In the genomic region with DNA sequence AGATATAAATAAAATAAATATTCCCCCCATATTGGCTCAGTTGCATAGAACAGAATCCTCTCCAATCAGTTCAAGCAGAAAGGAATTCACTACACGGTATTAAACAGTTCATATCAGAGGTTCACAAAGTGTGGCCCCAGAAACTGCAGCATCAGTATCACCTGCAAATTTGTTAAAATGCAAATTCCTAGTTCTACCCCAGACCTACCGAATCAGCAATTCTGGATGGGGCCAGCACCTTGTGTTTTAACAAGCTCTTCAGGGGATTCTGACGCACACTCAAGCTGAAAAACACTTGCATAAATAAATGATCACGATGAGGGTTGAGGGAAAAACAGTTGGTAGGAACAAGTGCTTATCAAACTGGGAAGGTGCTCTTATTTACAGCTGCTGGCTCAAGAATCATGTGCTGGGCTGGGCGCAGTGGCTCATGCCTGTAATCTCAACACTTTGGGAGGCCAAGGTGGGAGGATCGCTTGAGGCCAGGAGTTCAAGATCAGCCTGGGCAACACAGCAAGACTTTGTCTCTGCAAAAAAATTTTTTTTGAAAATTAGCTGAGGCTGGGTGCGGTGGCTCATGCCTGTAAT, we compare ENCODE assay signal across 18 cellular contexts. TPM values are rescaled to one million over a fixed set of nuclear protein-coding genes. Genes with fewer than 3 reads are reported as not detected.
A peak's percentile ranks its signal among the peaks of the same experiment; 100 is the strongest.
DNase-seq lines count a peak whose midpoint lies in the region; ATAC-seq, FAIRE-seq and TF ChIP-seq lines count a peak whose summit lies in the region.
"Had no signal": no experiment of that assay in that cellular context is flagged by ENCODE, and none has a peak within 500 bp of the region (broad histone marks: within the 10 kb centered on the region; RNA-seq: fewer than 3 reads in every experiment).

No MANE protein-coding gene starts in this region.

- TF ChIP-seq POLR2A in A549 (IDR thresholded peaks at IDR 0.05; ENCODE audit: low read length) (no peak), K562 (conservative IDR thresholded peaks at IDR 0.05) (no peak)

- no peak for TF ChIP-seq EP300 in A549 (IDR thresholded peaks at IDR 0.05)
- TF ChIP-seq EP300 in K562 (IDR thresholded peaks at IDR 0.05; ENCODE audit: low read length) = no peak

- H3K4me2 ChIP-seq in A549 = no peak overlapping the region
- no peak overlapping the region for H3K4me2 ChIP-seq in GM23338
- H3K4me2 ChIP-seq in K562 (ENCODE audit: insufficient read depth, low read length) = no peak overlapping the region

- no peak for DNase-seq in A549 (ENCODE audit: low read depth in 1 of 2, low spot score in 1 of 2)
- DNase-seq in GM23338 (ENCODE audit: low spot score) = no peak
- peak; percentile 52 for DNase-seq in RPMI8226
- DNase-seq in K562 (ENCODE audit: extremely low read depth in 1 of 4, low spot score in 3 of 4) = no peak
- no peak for DNase-seq in activated CD8-positive, alpha-beta memory T cell treated with anti-CD3 and anti-CD28 coated beads, Interleukin-2, amount 10 ng/mL, durations not matched to agents 7 days and 5 days
- no peak for DNase-seq in midbrain (lab: John Stamatoyannopoulos, UW)
- DNase-seq: BE2C; CD4-positive, alpha-beta memory T cell; DMS79; EL; HCEC 1CT; HFFc6 had no signal

- TF ChIP-seq RAD21 in A549 (conservative IDR thresholded peaks at IDR 0.05 in 1 of 2, IDR thresholded peaks at IDR 0.05 in 1 of 2) (no peak), K562 (CRISPR knock-in tag; conservative IDR thresholded peaks at IDR 0.05 in 1 of 2, IDR thresholded peaks at IDR 0.05 in 1 of 2) (no peak)

- no peaks in the 10 kb centered on the region for H3K9me1 ChIP-seq in K562 (ENCODE audit: control insufficient read depth, insufficient read depth, low read length)

- H2AFZ ChIP-seq in GM23338 (no peak overlapping the region), K562 (ENCODE audit: low read depth, low read length) (no peak overlapping the region)

- peaks cover 42% of the 10 kb centered on the region for H4K20me1 ChIP-seq in GM23338 (replicated peaks; ENCODE audit: insufficient read depth)
- H4K20me1 ChIP-seq in K562 (replicated peaks; ENCODE audit: control insufficient read depth, insufficient read depth, low read length) = no peaks in the 10 kb centered on the region

- CTCF ChIA-PET in A549 (lab: Yijun Ruan, JAX) (interaction anchor here (1.0 to 1.9 kb wide), 5 partner anchors 10 to 70 kb away, joined by 3 to 5 read pairs (median 3); partner anchors contain the start of gene UCN), K562 (lab: Yijun Ruan, JAX; ENCODE audit: low intra/inter-chr PET ratio) (no interaction called here)
- CTCF ChIA-PET in activated CD8-positive, alpha-beta memory T cell treated with anti-CD3 and anti-CD28 coated beads, Interleukin-2, amount 10 ng/mL, durations not matched to agents 7 days and 5 days (lab: Charles Lee) = interaction anchor here (1.1 kb wide), 1 partner anchor 333 kb away, joined by 6 read pairs; no protein-coding TSS in a partner anchor

- H3K36me3 ChIP-seq in GM23338 (ENCODE audit: insufficient read depth) (peaks cover 7% of the 10 kb centered on the region; the same call in 1 of the 2 replicates), K562 (ENCODE audit: control insufficient read depth, insufficient read depth, low read length) (peaks cover 18% of the 10 kb centered on the region; the same call in 2 of the 3 replicates)

- no peaks in the 10 kb centered on the region for H3K9me2 ChIP-seq in GM23338 (ENCODE audit: insufficient read depth)

- TF ChIP-seq CTCF in A549 (IDR thresholded peaks at IDR 0.05) (no peak), GM23338 (conservative IDR thresholded peaks at IDR 0.05; ENCODE audit: low read depth in 2 of 2) (no peak), K562 (IDR thresholded peaks at IDR 0.05 in 2 of 3, conservative IDR thresholded peaks at IDR 0.05 in 1 of 3; ENCODE audit: insufficient read depth in 2 of 3, low read depth in 1 of 3, low read length in 3 of 3) (no peak)

- H3K27me3 ChIP-seq in GM23338 (ENCODE audit: insufficient read depth) (no peaks in the 10 kb centered on the region), K562 (ENCODE audit: control insufficient read depth in 2 of 2, insufficient read depth in 2 of 2, low read length in 2 of 2) (no peaks in the 10 kb centered on the region)
- H3K27me3 ChIP-seq: BE2C had no signal

- peak overlapping the region; percentile 48; the same call in 1 of the 2 replicates for H3K27ac Mint-ChIP-seq in GM23338
- no peak overlapping the region for H3K27ac Mint-ChIP-seq in activated CD8-positive, alpha-beta memory T cell treated with anti-CD3 and anti-CD28 coated beads, Interleukin-2, amount 10 ng/mL, durations not matched to agents 7 days and 5 days
- H3K27ac Mint-ChIP-seq: HFFc6 had no signal

- H3K27me3 Mint-ChIP-seq in GM23338 (ENCODE audit: insufficient read depth, low read depth, poor library complexity) = peaks cover 2% of the 10 kb centered on the region
- no peaks in the 10 kb centered on the region for H3K27me3 Mint-ChIP-seq in activated CD8-positive, alpha-beta memory T cell treated with anti-CD3 and anti-CD28 coated beads, Interleukin-2, amount 10 ng/mL, durations not matched to agents 7 days and 5 days
- H3K27me3 Mint-ChIP-seq: CD4-positive, alpha-beta memory T cell; IgD-negative memory B cell had no signal

- H3K9me3 Mint-ChIP-seq in GM23338 = no peaks in the 10 kb centered on the region
- H3K9me3 Mint-ChIP-seq in activated CD8-positive, alpha-beta memory T cell treated with anti-CD3 and anti-CD28 coated beads, Interleukin-2, amount 10 ng/mL, durations not matched to agents 7 days and 5 days (ENCODE audit: low read depth) = no peaks in the 10 kb centered on the region
- H3K9me3 Mint-ChIP-seq: CD4-positive, alpha-beta memory T cell; HFFc6; IgD-negative memory B cell had no signal

- H3K4me3 ChIP-seq in A549 = no peak overlapping the region
- H3K4me3 ChIP-seq in GM23338 = no peak overlapping the region
- no peak overlapping the region for H3K4me3 ChIP-seq in K562

- H3K27ac ChIP-seq in A549 (no peak overlapping the region), GM23338 (ENCODE audit: low read depth) (peak overlapping the region; percentile 19; the same call in 1 of the 2 replicates), K562 (ENCODE audit: extremely low read depth, low read depth, low read length) (no peak overlapping the region)
- H3K27ac ChIP-seq: C4-2B had no signal

- ATAC-seq in A549 (no peak), GM23338 (no peak), K562 (no peak), GM21786 (IDR thresholded peaks at IDR 0.05; ENCODE audit: unreplicated experiment) (no peak)
- ATAC-seq in activated CD8-positive, alpha-beta memory T cell treated with anti-CD3 and anti-CD28 coated beads, Interleukin-2, amount 10 ng/mL, durations not matched to agents 7 days and 5 days = no peak

- POLR2A ChIA-PET in A549 (lab: Yijun Ruan, JAX) = no interaction called here
- POLR2A ChIA-PET in K562 (lab: Yijun Ruan, JAX) = interaction anchor here (0.6 to 1.7 kb wide), 4 partner anchors 13 to 144 kb away, joined by 3 to 9 read pairs (median 4); no protein-coding TSS in a partner anchor

- H3K79me2 ChIP-seq in GM23338 (replicated peaks; ENCODE audit: insufficient read depth) (peaks cover 100% of the 10 kb centered on the region), K562 (ENCODE audit: control insufficient read depth, insufficient read depth, low read length) (peaks cover 91% of the 10 kb centered on the region)

- intact Hi-C loops in K562 (cut with micrococcal nuclease) = no loop called here

- in situ Hi-C loops in K562 (cut with MboI) = no loop called here

- H3K9me3 ChIP-seq in A549 = no peaks in the 10 kb centered on the region
- no peaks in the 10 kb centered on the region for H3K9me3 ChIP-seq in K562 (replicated peaks; ENCODE audit: control insufficient read depth, insufficient read depth, low read depth, low read length)
- H3K9me3 ChIP-seq: BE2C had no signal

- FAIRE-seq in A549 (lab: Jason Lieb, UNC) = no peak
- no peak for FAIRE-seq in K562 (lab: Jason Lieb, UNC)
- FAIRE-seq: A204.1, G401.6, GM12891 had no signal

- H3K9ac ChIP-seq in K562 (ENCODE audit: insufficient read depth in 1 of 2, low read depth in 2 of 2, low read length in 2 of 2) = no peak overlapping the region; a peak in 1 of 4 replicates

- H3F3A ChIP-seq in GM23338 (replicated peaks; ENCODE audit: low read depth) = peaks cover 4% of the 10 kb centered on the region; the same call in 1 of the 2 replicates

- no peak overlapping the region for H3K4me3 Mint-ChIP-seq in GM23338
- no peak overlapping the region for H3K4me3 Mint-ChIP-seq in activated CD8-positive, alpha-beta memory T cell treated with anti-CD3 and anti-CD28 coated beads, Interleukin-2, amount 10 ng/mL, durations not matched to agents 7 days and 5 days
- H3K4me3 Mint-ChIP-seq: HFFc6, IgD-negative memory B cell had no signal

- H3K4me1 Mint-ChIP-seq in GM23338 = peaks cover 25% of the 10 kb centered on the region
- H3K4me1 Mint-ChIP-seq in activated CD8-positive, alpha-beta memory T cell treated with anti-CD3 and anti-CD28 coated beads, Interleukin-2, amount 10 ng/mL, durations not matched to agents 7 days and 5 days = peaks cover 29% of the 10 kb centered on the region

- H3K4me1 ChIP-seq in A549 (peaks cover 17% of the 10 kb centered on the region), GM23338 (ENCODE audit: insufficient read depth) (peaks cover 36% of the 10 kb centered on the region), K562 (replicated peaks in 1 of 2; ENCODE audit: control insufficient read depth in 2 of 2, insufficient read depth in 2 of 2, low read length in 2 of 2) (peaks cover 8 to 12% of the 10 kb centered on the region in 2 experiments; a peak in 4 of 5 replicates)
- H3K4me1 ChIP-seq: BE2C had no signal

- BruUV-seq in K562 (replicated peaks; lab: Mats Ljungman, UMichigan) = no TSS peak

- H3K36me3 Mint-ChIP-seq in GM23338 (ENCODE audit: low read depth) = peaks cover 21% of the 10 kb centered on the region
- H3K36me3 Mint-ChIP-seq in activated CD8-positive, alpha-beta memory T cell treated with anti-CD3 and anti-CD28 coated beads, Interleukin-2, amount 10 ng/mL, durations not matched to agents 7 days and 5 days = peaks cover 12% of the 10 kb centered on the region

- 86% methylated on average over 7 of the region's 7 CpGs for WGBS in A549 (ENCODE audit: missing lambda C conversion rate)
- 69% methylated on average over 7 of the region's 7 CpGs for WGBS in K562 (ENCODE audit: insufficient coverage, low coverage, missing lambda C conversion rate)

RNA-seq across cellular contexts. Expression of gene GTF3C2, which starts 6.4 kb away (rescaled TPM):
- polyA plus RNA-seq in A549 (2011; rRNA removed) = 101 and 130 TPM in 2 replicates
- 77.7 and 97.8 TPM in 2 replicates for polyA plus RNA-seq in A549 (2012; cell fraction: cytosol; rRNA removed)
- 154 and 161 TPM in 2 replicates for polyA plus RNA-seq in A549 (2012; cell fraction: nucleus; rRNA removed)
- polyA plus RNA-seq in A549 (2017; fragmentation: RNase III; extraction: RNeasy Plus Mini Kit Qiagen cat#74134 plus additional on column Dnase treatment) = 69.2 to 78.2 TPM (median 75.4 TPM) in 3 replicates
- polyA minus RNA-seq in A549 (2011; rRNA and poly(A)+ RNA removed) = 100 and 126 TPM in 2 replicates
- total RNA-seq in GM23338 (2014; rRNA removed; shearing (Covaris generic)) = 110 and 118 TPM in 2 replicates
- polyA plus RNA-seq in GM23338 (2016; fragmentation: Nextera tagmentation; extraction: Ambion mirVana) = 69.1 and 81.7 TPM in 2 replicates
- 217 and 308 TPM in 2 replicates for total RNA-seq in K562 (2011; cell fraction: chromatin; rRNA removed; ENCODE audit: low replicate concordance)
- 145 and 163 TPM in 2 replicates for total RNA-seq in K562 (2011; cell fraction: nucleolus; rRNA removed)
- total RNA-seq in K562 (2011; cell fraction: nucleoplasm; rRNA removed) = 162 and 165 TPM in 2 replicates
- 38.6 and 64.7 TPM in 2 replicates for total RNA-seq in K562 (2014; rRNA removed)
- 49.2 and 51.3 TPM in 2 replicates for total RNA-seq in K562 (2014; rRNA removed; fragmentation: Illumina TruSeq; extraction: Trizol)
- 53.0 and 57.9 TPM in 2 replicates for total RNA-seq in K562 (2015; rRNA removed; fragmentation: Illumina TruSeq; extraction: Trizol)
- 70.0 and 85.2 TPM in 2 replicates for total RNA-seq in K562 (2021)
- 96.6 and 116 TPM in 2 replicates for polyA plus RNA-seq in K562 (2011; rRNA removed)
- polyA plus RNA-seq in K562 (2011; cell fraction: cytosol; rRNA removed) = 91.3 and 92.7 TPM in 2 replicates
- 240 and 356 TPM in 2 replicates for polyA plus RNA-seq in K562 (2011; cell fraction: nucleus; rRNA removed)
- 61.2 and 64.8 TPM in 2 replicates for polyA plus RNA-seq in K562 (2012)
- polyA plus RNA-seq in K562 (2014; fragmentation: Illumina TruSeq; extraction: Trizol) = 84.4 and 96.8 TPM in 2 replicates
- polyA plus RNA-seq in K562 (2014; fragmentation: Nextera tagmentation; extraction: Ambion mirVana) = 10 to 100 TPM; 35.5 to 40.2 TPM
- polyA plus RNA-seq in K562 (2014; rRNA removed) = 62.4 and 65.8 TPM in 2 replicates
- 62.6 and 74.7 TPM in 2 replicates for polyA minus RNA-seq in K562 (2011; rRNA and poly(A)+ RNA removed)
- 33.3 and 43.0 TPM in 2 replicates for polyA minus RNA-seq in K562 (2011; cell fraction: cytosol; rRNA and poly(A)+ RNA removed)
- 40.9 and 68.3 TPM in 2 replicates for polyA minus RNA-seq in K562 (2011; cell fraction: nucleus; rRNA and poly(A)+ RNA removed)
- 10 to 100 TPM; 54.6 to 67.6 TPM for total RNA-seq in activated CD8-positive, alpha-beta memory T cell treated with anti-CD3 and anti-CD28 coated beads, Interleukin-2, amount 10 ng/mL, durations not matched to agents 7 days and 5 days

RNA-seq across cellular contexts. Expression of gene EIF2B4, which starts 19.9 kb away (rescaled TPM):
- polyA plus RNA-seq in A549 (2011; rRNA removed) (62.8 and 90.3 TPM in 2 replicates), A549 (2017; fragmentation: RNase III; extraction: RNeasy Plus Mini Kit Qiagen cat#74134 plus additional on column Dnase treatment) (73.5 to 75.8 TPM (median 74.5 TPM) in 3 replicates), GM23338 (2016; fragmentation: Nextera tagmentation; extraction: Ambion mirVana) (64.0 and 64.4 TPM in 2 replicates), K562 (2011; rRNA removed) (53.1 and 64.8 TPM in 2 replicates), K562 (2014; fragmentation: Illumina TruSeq; extraction: Trizol) (68.0 and 80.3 TPM in 2 replicates), K562 (2014; fragmentation: Nextera tagmentation; extraction: Ambion mirVana) (10 to 100 TPM; 29.7 to 48.6 TPM), K562 (2014; rRNA removed) (58.9 and 60.8 TPM in 2 replicates)
- polyA plus RNA-seq in A549 (2012; cell fraction: cytosol; rRNA removed) = 55.2 and 60.3 TPM in 2 replicates
- 84.3 and 131 TPM in 2 replicates for polyA plus RNA-seq in A549 (2012; cell fraction: nucleus; rRNA removed)
- polyA minus RNA-seq in A549 (2011; rRNA and poly(A)+ RNA removed) = 72.8 and 84.0 TPM in 2 replicates
- 43.9 and 51.4 TPM in 2 replicates for total RNA-seq in GM23338 (2014; rRNA removed; shearing (Covaris generic))
- total RNA-seq in K562 (2011; cell fraction: chromatin; rRNA removed; ENCODE audit: low replicate concordance) = 108 and 141 TPM in 2 replicates
- total RNA-seq in K562 (2011; cell fraction: nucleolus; rRNA removed) = 58.2 and 64.9 TPM in 2 replicates
- total RNA-seq in K562 (2011; cell fraction: nucleoplasm; rRNA removed) = 81.0 and 82.5 TPM in 2 replicates
- total RNA-seq in K562 (2014; rRNA removed) (63.6 and 66.0 TPM in 2 replicates), K562 (2014; rRNA removed; fragmentation: Illumina TruSeq; extraction: Trizol) (43.3 and 45.4 TPM in 2 replicates), K562 (2015; rRNA removed; fragmentation: Illumina TruSeq; extraction: Trizol) (45.3 and 46.8 TPM in 2 replicates), K562 (2021) (57.0 and 66.6 TPM in 2 replicates)
- 57.9 and 64.5 TPM in 2 replicates for polyA plus RNA-seq in K562 (2011; cell fraction: cytosol; rRNA removed)
- polyA plus RNA-seq in K562 (2011; cell fraction: nucleus; rRNA removed) = 175 and 198 TPM in 2 replicates
- polyA plus RNA-seq in K562 (2012) = 64.3 and 82.9 TPM in 2 replicates
- polyA minus RNA-seq in K562 (2011; rRNA and poly(A)+ RNA removed) = 68.8 and 94.7 TPM in 2 replicates
- 19.7 and 35.4 TPM in 2 replicates for polyA minus RNA-seq in K562 (2011; cell fraction: cytosol; rRNA and poly(A)+ RNA removed)
- 24.2 and 39.8 TPM in 2 replicates for polyA minus RNA-seq in K562 (2011; cell fraction: nucleus; rRNA and poly(A)+ RNA removed)
- 10 to 100 TPM; 38.6 to 43.1 TPM for total RNA-seq in activated CD8-positive, alpha-beta memory T cell treated with anti-CD3 and anti-CD28 coated beads, Interleukin-2, amount 10 ng/mL, durations not matched to agents 7 days and 5 days

RNA-seq across cellular contexts. Expression of gene SNX17, which starts 20.2 kb away (rescaled TPM):
- polyA plus RNA-seq in A549 (2011; rRNA removed) (141 and 158 TPM in 2 replicates), A549 (2017; fragmentation: RNase III; extraction: RNeasy Plus Mini Kit Qiagen cat#74134 plus additional on column Dnase treatment) (150 to 166 TPM (median 154 TPM) in 3 replicates), GM23338 (2016; fragmentation: Nextera tagmentation; extraction: Ambion mirVana) (32.6 and 34.0 TPM in 2 replicates), K562 (2011; rRNA removed) (45.8 and 57.3 TPM in 2 replicates), K562 (2014; fragmentation: Illumina TruSeq; extraction: Trizol) (44.2 and 57.6 TPM in 2 replicates), K562 (2014; fragmentation: Nextera tagmentation; extraction: Ambion mirVana) (1 to 10 TPM; 3.0 to 7.5 TPM), K562 (2014; rRNA removed) (58.7 and 60.2 TPM in 2 replicates)
- polyA plus RNA-seq in A549 (2012; cell fraction: cytosol; rRNA removed) = 137 and 149 TPM in 2 replicates
- 150 and 155 TPM in 2 replicates for polyA plus RNA-seq in A549 (2012; cell fraction: nucleus; rRNA removed)
- polyA minus RNA-seq in A549 (2011; rRNA and poly(A)+ RNA removed) = 117 and 132 TPM in 2 replicates
- total RNA-seq in GM23338 (2014; rRNA removed; shearing (Covaris generic)) = 58.0 and 66.2 TPM in 2 replicates
- 127 and 249 TPM in 2 replicates for total RNA-seq in K562 (2011; cell fraction: chromatin; rRNA removed; ENCODE audit: low replicate concordance)
- 127 and 149 TPM in 2 replicates for total RNA-seq in K562 (2011; cell fraction: nucleolus; rRNA removed)
- 132 and 134 TPM in 2 replicates for total RNA-seq in K562 (2011; cell fraction: nucleoplasm; rRNA removed)
- total RNA-seq in K562 (2014; rRNA removed) (61.7 and 80.4 TPM in 2 replicates), K562 (2014; rRNA removed; fragmentation: Illumina TruSeq; extraction: Trizol) (44.1 and 45.3 TPM in 2 replicates), K562 (2015; rRNA removed; fragmentation: Illumina TruSeq; extraction: Trizol) (53.2 and 54.6 TPM in 2 replicates), K562 (2021) (72.5 and 75.7 TPM in 2 replicates)
- 65.9 and 86.7 TPM in 2 replicates for polyA plus RNA-seq in K562 (2011; cell fraction: cytosol; rRNA removed)
- 129 and 142 TPM in 2 replicates for polyA plus RNA-seq in K562 (2011; cell fraction: nucleus; rRNA removed)
- polyA plus RNA-seq in K562 (2012) = 64.3 and 80.0 TPM in 2 replicates
- 62.0 and 62.2 TPM in 2 replicates for polyA minus RNA-seq in K562 (2011; rRNA and poly(A)+ RNA removed)
- polyA minus RNA-seq in K562 (2011; cell fraction: cytosol; rRNA and poly(A)+ RNA removed) = 33.1 and 37.9 TPM in 2 replicates
- 67.2 and 89.5 TPM in 2 replicates for polyA minus RNA-seq in K562 (2011; cell fraction: nucleus; rRNA and poly(A)+ RNA removed)
- total RNA-seq in activated CD8-positive, alpha-beta memory T cell treated with anti-CD3 and anti-CD28 coated beads, Interleukin-2, amount 10 ng/mL, durations not matched to agents 7 days and 5 days = 100 to 1,000 TPM; 101 to 125 TPM

RNA-seq across cellular contexts. Expression of gene MPV17, which starts 27.3 kb away (rescaled TPM):
- polyA plus RNA-seq in A549 (2011; rRNA removed) (130 and 157 TPM in 2 replicates), A549 (2017; fragmentation: RNase III; extraction: RNeasy Plus Mini Kit Qiagen cat#74134 plus additional on column Dnase treatment) (61.4 to 70.5 TPM (median 67.7 TPM) in 3 replicates), GM23338 (2016; fragmentation: Nextera tagmentation; extraction: Ambion mirVana) (93.1 and 94.2 TPM in 2 replicates), K562 (2011; rRNA removed) (140 and 144 TPM in 2 replicates), K562 (2014; fragmentation: Illumina TruSeq; extraction: Trizol) (107 and 134 TPM in 2 replicates), K562 (2014; fragmentation: Nextera tagmentation; extraction: Ambion mirVana) (10 to 100 TPM; 69.8 to 81.8 TPM), K562 (2014; rRNA removed) (65.3 and 67.2 TPM in 2 replicates)
- polyA plus RNA-seq in A549 (2012; cell fraction: cytosol; rRNA removed) = 133 and 139 TPM in 2 replicates
- polyA plus RNA-seq in A549 (2012; cell fraction: nucleus; rRNA removed) = 126 and 187 TPM in 2 replicates
- 164 and 218 TPM in 2 replicates for polyA minus RNA-seq in A549 (2011; rRNA and poly(A)+ RNA removed)
- total RNA-seq in GM23338 (2014; rRNA removed; shearing (Covaris generic)) = 52.5 and 68.9 TPM in 2 replicates
- total RNA-seq in K562 (2011; cell fraction: chromatin; rRNA removed; ENCODE audit: low replicate concordance) = 288 and 498 TPM in 2 replicates
- total RNA-seq in K562 (2011; cell fraction: nucleolus; rRNA removed) = 229 and 251 TPM in 2 replicates
- 296 and 427 TPM in 2 replicates for total RNA-seq in K562 (2011; cell fraction: nucleoplasm; rRNA removed)
- total RNA-seq in K562 (2014; rRNA removed) (54.7 and 74.5 TPM in 2 replicates), K562 (2014; rRNA removed; fragmentation: Illumina TruSeq; extraction: Trizol) (60.4 and 69.2 TPM in 2 replicates), K562 (2015; rRNA removed; fragmentation: Illumina TruSeq; extraction: Trizol) (70.2 and 70.9 TPM in 2 replicates), K562 (2021) (66.8 and 71.2 TPM in 2 replicates)
- polyA plus RNA-seq in K562 (2011; cell fraction: cytosol; rRNA removed) = 190 and 249 TPM in 2 replicates
- polyA plus RNA-seq in K562 (2011; cell fraction: nucleus; rRNA removed) = 280 and 330 TPM in 2 replicates
- 99.4 and 107 TPM in 2 replicates for polyA plus RNA-seq in K562 (2012)
- 141 and 162 TPM in 2 replicates for polyA minus RNA-seq in K562 (2011; rRNA and poly(A)+ RNA removed)
- 56.1 and 78.0 TPM in 2 replicates for polyA minus RNA-seq in K562 (2011; cell fraction: cytosol; rRNA and poly(A)+ RNA removed)
- 58.2 and 79.0 TPM in 2 replicates for polyA minus RNA-seq in K562 (2011; cell fraction: nucleus; rRNA and poly(A)+ RNA removed)
- 10 to 100 TPM; 87.4 to 97.6 TPM for total RNA-seq in activated CD8-positive, alpha-beta memory T cell treated with anti-CD3 and anti-CD28 coated beads, Interleukin-2, amount 10 ng/mL, durations not matched to agents 7 days and 5 days

RNA-seq across cellular contexts. Expression of gene ZNF513, which starts 30.3 kb away (rescaled TPM):
- 9.9 and 10.8 TPM in 2 replicates for polyA plus RNA-seq in A549 (2011; rRNA removed)
- 17.4 and 22.5 TPM in 2 replicates for polyA plus RNA-seq in A549 (2012; cell fraction: cytosol; rRNA removed)
- 45.0 and 49.8 TPM in 2 replicates for polyA plus RNA-seq in A549 (2012; cell fraction: nucleus; rRNA removed)
- 13.1 to 22.7 TPM (median 22.1 TPM) in 3 replicates for polyA plus RNA-seq in A549 (2017; fragmentation: RNase III; extraction: RNeasy Plus Mini Kit Qiagen cat#74134 plus additional on column Dnase treatment)
- 12.3 and 13.8 TPM in 2 replicates for polyA minus RNA-seq in A549 (2011; rRNA and poly(A)+ RNA removed)
- total RNA-seq in GM23338 (2014; rRNA removed; shearing (Covaris generic)) = 13.2 and 13.4 TPM in 2 replicates
- polyA plus RNA-seq in GM23338 (2016; fragmentation: Nextera tagmentation; extraction: Ambion mirVana) = 10.4 and 11.3 TPM in 2 replicates
- 4.9 and 15.7 TPM in 2 replicates for total RNA-seq in K562 (2011; cell fraction: chromatin; rRNA removed; ENCODE audit: low replicate concordance)
- 17.0 and 17.3 TPM in 2 replicates for total RNA-seq in K562 (2011; cell fraction: nucleolus; rRNA removed)
- 7.1 and 8.9 TPM in 2 replicates for total RNA-seq in K562 (2011; cell fraction: nucleoplasm; rRNA removed)
- total RNA-seq in K562 (2014; rRNA removed) = 6.7 and 8.0 TPM in 2 replicates
- total RNA-seq in K562 (2014; rRNA removed; fragmentation: Illumina TruSeq; extraction: Trizol) = 1.9 and 2.5 TPM in 2 replicates
- 7.1 TPM in 2 replicates for total RNA-seq in K562 (2015; rRNA removed; fragmentation: Illumina TruSeq; extraction: Trizol)
- total RNA-seq in K562 (2021) = 8.5 and 9.9 TPM in 2 replicates
- polyA plus RNA-seq in K562 (2011; rRNA removed) = 4.4 and 6.6 TPM in 2 replicates
- 10.0 and 15.4 TPM in 2 replicates for polyA plus RNA-seq in K562 (2011; cell fraction: cytosol; rRNA removed)
- polyA plus RNA-seq in K562 (2011; cell fraction: nucleus; rRNA removed) = 19.1 and 33.8 TPM in 2 replicates
- polyA plus RNA-seq in K562 (2012) = 7.6 and 12.8 TPM in 2 replicates
- polyA plus RNA-seq in K562 (2014; fragmentation: Illumina TruSeq; extraction: Trizol) = 4.1 and 7.4 TPM in 2 replicates
- under 1 TPM; 0.04 to 0.15 TPM for polyA plus RNA-seq in K562 (2014; fragmentation: Nextera tagmentation; extraction: Ambion mirVana)
- 9.7 and 13.6 TPM in 2 replicates for polyA plus RNA-seq in K562 (2014; rRNA removed)
- polyA minus RNA-seq in K562 (2011; rRNA and poly(A)+ RNA removed) = 1.9 and 2.3 TPM in 2 replicates
- polyA minus RNA-seq in K562 (2011; cell fraction: cytosol; rRNA and poly(A)+ RNA removed) = 2.7 and 4.6 TPM in 2 replicates
- polyA minus RNA-seq in K562 (2011; cell fraction: nucleus; rRNA and poly(A)+ RNA removed) = 9.6 and 10.2 TPM in 2 replicates
- total RNA-seq in activated CD8-positive, alpha-beta memory T cell treated with anti-CD3 and anti-CD28 coated beads, Interleukin-2, amount 10 ng/mL, durations not matched to agents 7 days and 5 days = 10 to 100 TPM; 12.7 to 15.4 TPM

Comparison
In these comparisons a context has a peak if more than half of its experiments do, and no peak if none do; other contexts are left out.
1. Of the 35 proteins assayed by ChIP-seq in both K562 and A549: peak only in K562: none; only in A549: MAFK; in both: none; in neither: 34.